In the genomic region with DNA sequence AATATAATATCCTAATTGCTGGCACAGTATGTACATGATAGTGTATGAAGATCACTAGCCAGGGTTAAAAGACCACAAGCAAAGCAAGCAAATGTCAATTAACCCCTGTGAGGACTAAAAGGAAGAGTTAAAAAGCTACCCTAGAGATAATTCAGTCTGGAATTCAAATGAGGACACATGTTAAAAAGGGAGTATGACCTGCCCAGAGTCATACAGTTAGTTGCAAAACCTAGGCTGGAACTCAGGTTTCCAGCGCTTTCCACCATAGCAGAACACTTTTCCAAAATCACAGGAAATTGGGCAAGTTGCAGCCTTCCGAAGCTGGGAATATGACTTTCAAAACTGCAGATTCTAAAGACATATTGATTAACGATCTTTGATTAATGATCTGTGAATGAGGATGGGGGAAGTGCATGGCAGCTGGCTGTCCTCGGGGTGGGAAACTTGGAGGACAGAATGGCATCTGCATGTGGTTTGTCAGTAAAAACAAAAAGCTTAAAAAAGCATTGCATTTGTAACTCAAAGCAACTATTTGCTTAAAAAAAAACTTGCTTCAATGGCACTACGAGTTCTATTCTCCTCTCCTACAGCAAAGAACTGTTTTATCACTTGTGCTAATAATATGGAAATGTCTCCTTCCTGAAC, we compare ENCODE assay signal across 24 cellular contexts. TPM values are rescaled to one million over a fixed set of nuclear protein-coding genes. Genes with fewer than 3 reads are reported as not detected.
DNase-seq lines count a peak whose midpoint lies in the region; ATAC-seq and TF ChIP-seq lines count a peak whose summit lies in the region.
"Had no signal": no experiment of that assay in that cellular context is flagged by ENCODE, and none has a peak within 500 bp of the region (broad histone marks: within the 10 kb centered on the region; RNA-seq: fewer than 3 reads in every experiment).

No MANE protein-coding gene starts in this region.

- DNase-seq in GM23338 (ENCODE audit: low spot score): peak; percentile 15
- DNase-seq in WTC11 (ENCODE audit: low spot score): no peak
- no peak for DNase-seq in neural progenitor cell (ENCODE audit: low spot score)
- DNase-seq in SW 1271 (lab: John Stamatoyannopoulos, UW): no peak
- no peak for DNase-seq in ecto neural progenitor cell (ENCODE audit: low spot score)
- DNase-seq in progenitor cell of endocrine pancreas (ENCODE audit: low spot score, unreplicated experiment): no peak
- DNase-seq: activated CD4-positive, alpha-beta T cell treated with anti-CD3 and anti-CD28 coated beads, Interleukin-2, amount 50 U/mL, for 48 hours; activated naive CD8-positive, alpha-beta T cell treated with anti-CD3 and anti-CD28 coated beads, Interleukin-2, amount 50 U/mL, for 24 hours; activated T-cell treated with anti-CD3 and anti-CD28 coated beads, Interleukin-2, amount 50 U/mL, for 72 hours; cerebellar nuclear complex; islet precursor cell; naive thymus-derived CD4-positive, alpha-beta T cell; NCI-H1417 treated with DMSO at 0.1 percent for 48 hours; NCI-H2029 treated with DMSO at 0.1 percent for 48 hours; NCI-H526 treated with DMSO at 0.1 percent for 48 hours; SK-N-SH had no signal

- TF ChIP-seq POLR2A in gastroesophageal sphincter (IDR thresholded peaks at IDR 0.05): no peak

- H3K27ac Mint-ChIP-seq in GM23338: peak overlapping the region; percentile 51
- H3K27ac Mint-ChIP-seq in WTC11: peak overlapping the region; percentile 50
- H3K27ac Mint-ChIP-seq in neural progenitor cell: no peak overlapping the region
- H3K27ac Mint-ChIP-seq in progenitor cell of endocrine pancreas: no peak overlapping the region
- H3K27ac Mint-ChIP-seq: activated naive CD8-positive, alpha-beta T cell treated with anti-CD3 and anti-CD28 coated beads, Interleukin-2, amount 50 U/mL, for 24 hours; activated T-cell treated with anti-CD3 and anti-CD28 coated beads, Interleukin-2, amount 50 U/mL, for 72 hours; naive thymus-derived CD4-positive, alpha-beta T cell; stimulated activated memory B cell treated with anti-CD40 and anti-IgM and Interleukin-4, amounts not matched to agents 10 μg/mL and 1 μg/mL and 100 μg/mL, for 72 hours; T-helper 1 cell treated with Interleukin-12 subunit alpha and Interleukin-12 subunit beta and Interleukin-4 antibody, amounts not matched to agents 30 μg/mL and 1 μg/mL, for 36 hours had no signal

- peaks cover 2% of the 10 kb centered on the region for H3K27me3 Mint-ChIP-seq in GM23338 (ENCODE audit: insufficient read depth, low read depth, poor library complexity)
- H3K27me3 Mint-ChIP-seq in WTC11 (ENCODE audit: low read depth): no peaks in the 10 kb centered on the region; the same call in 1 of the 2 replicates
- no peaks in the 10 kb centered on the region for H3K27me3 Mint-ChIP-seq in neural progenitor cell (ENCODE audit: insufficient read depth, low read depth)
- H3K27me3 Mint-ChIP-seq in progenitor cell of endocrine pancreas: peaks cover 34% of the 10 kb centered on the region
- H3K27me3 Mint-ChIP-seq: activated naive CD8-positive, alpha-beta T cell treated with anti-CD3 and anti-CD28 coated beads, Interleukin-2, amount 50 U/mL, for 24 hours had no signal

- H3K27ac ChIP-seq in GM23338 (ENCODE audit: low read depth): no peak overlapping the region
- H3K27ac ChIP-seq in gastroesophageal sphincter: peak overlapping the region in 3 of 4 donors; percentile 63 to 76 (median 70)
- H3K27ac ChIP-seq in neural progenitor cell: no peak overlapping the region
- H3K27ac ChIP-seq: A549, thoracic aorta, vagina had no signal

- H2AFZ ChIP-seq in GM23338: no peak overlapping the region
- H2AFZ ChIP-seq in neural progenitor cell (replicated peaks): no peak overlapping the region

- H3K9me3 Mint-ChIP-seq in GM23338 (no peaks in the 10 kb centered on the region), WTC11 (no peaks in the 10 kb centered on the region), neural progenitor cell (no peaks in the 10 kb centered on the region), progenitor cell of endocrine pancreas (ENCODE audit: low read depth) (no peaks in the 10 kb centered on the region)
- H3K9me3 Mint-ChIP-seq: activated naive CD8-positive, alpha-beta T cell treated with anti-CD3 and anti-CD28 coated beads, Interleukin-2, amount 50 U/mL, for 24 hours; activated T-cell treated with anti-CD3 and anti-CD28 coated beads, Interleukin-2, amount 50 U/mL, for 72 hours; stimulated activated memory B cell treated with anti-CD40 and anti-IgM and Interleukin-4, amounts not matched to agents 10 μg/mL and 1 μg/mL and 100 μg/mL, for 72 hours; T-helper 1 cell treated with Interleukin-12 subunit alpha and Interleukin-12 subunit beta and Interleukin-4 antibody, amounts not matched to agents 30 μg/mL and 1 μg/mL, for 36 hours had no signal

- ATAC-seq in GM23338 (peak; percentile 63), WTC11 (no peak), gastroesophageal sphincter (no peak), GM21717 (IDR thresholded peaks at IDR 0.05; ENCODE audit: unreplicated experiment) (no peak)
- ATAC-seq: A549; activated naive CD8-positive, alpha-beta T cell treated with anti-CD3 and anti-CD28 coated beads, Interleukin-2, amount 50 U/mL, for 24 hours; activated T-cell treated with anti-CD3 and anti-CD28 coated beads, Interleukin-2, amount 50 U/mL, for 72 hours; naive thymus-derived CD4-positive, alpha-beta T cell; stimulated activated memory B cell treated with anti-CD40 and anti-IgM and Interleukin-4, amounts not matched to agents 10 μg/mL and 1 μg/mL and 100 μg/mL, for 72 hours had no signal

- no peak for TF ChIP-seq EP300 in gastroesophageal sphincter (IDR thresholded peaks at IDR 0.05)

- H3K36me3 Mint-ChIP-seq in GM23338 (ENCODE audit: low read depth): no peaks in the 10 kb centered on the region
- H3K36me3 Mint-ChIP-seq in WTC11: no peaks in the 10 kb centered on the region
- no peaks in the 10 kb centered on the region for H3K36me3 Mint-ChIP-seq in neural progenitor cell
- H3K36me3 Mint-ChIP-seq in progenitor cell of endocrine pancreas (ENCODE audit: insufficient read depth): no peaks in the 10 kb centered on the region
- H3K36me3 Mint-ChIP-seq: naive thymus-derived CD4-positive, alpha-beta T cell; stimulated activated memory B cell treated with anti-CD40 and anti-IgM and Interleukin-4, amounts not matched to agents 10 μg/mL and 1 μg/mL and 100 μg/mL, for 72 hours had no signal

- H3K4me1 ChIP-seq in GM23338 (ENCODE audit: insufficient read depth) (peaks cover 52% of the 10 kb centered on the region), gastroesophageal sphincter (peaks cover 5 to 77% (median 25%) of the 10 kb centered on the region in 3 donors), neural progenitor cell (peaks cover 31% of the 10 kb centered on the region)
- H3K4me1 ChIP-seq: vagina had no signal

- peak overlapping the region; percentile 58 for H3K4me3 Mint-ChIP-seq in GM23338
- peak overlapping the region; percentile 49 for H3K4me3 Mint-ChIP-seq in WTC11
- no peak overlapping the region for H3K4me3 Mint-ChIP-seq in neural progenitor cell
- H3K4me3 Mint-ChIP-seq in progenitor cell of endocrine pancreas (ENCODE audit: low read depth): no peak overlapping the region
- H3K4me3 Mint-ChIP-seq: activated naive CD8-positive, alpha-beta T cell treated with anti-CD3 and anti-CD28 coated beads, Interleukin-2, amount 50 U/mL, for 24 hours; activated T-cell treated with anti-CD3 and anti-CD28 coated beads, Interleukin-2, amount 50 U/mL, for 72 hours; naive thymus-derived CD4-positive, alpha-beta T cell; stimulated activated memory B cell treated with anti-CD40 and anti-IgM and Interleukin-4, amounts not matched to agents 10 μg/mL and 1 μg/mL and 100 μg/mL, for 72 hours; T-helper 1 cell treated with Interleukin-12 subunit alpha and Interleukin-12 subunit beta and Interleukin-4 antibody, amounts not matched to agents 30 μg/mL and 1 μg/mL, for 36 hours had no signal

- H4K20me1 ChIP-seq in GM23338 (replicated peaks; ENCODE audit: insufficient read depth) (no peaks in the 10 kb centered on the region), neural progenitor cell (ENCODE audit: low read depth) (no peaks in the 10 kb centered on the region)

- H3K79me2 ChIP-seq in GM23338 (replicated peaks; ENCODE audit: insufficient read depth): no peaks in the 10 kb centered on the region
- no peaks in the 10 kb centered on the region for H3K79me2 ChIP-seq in neural progenitor cell (ENCODE audit: low read depth)

- H3F3A ChIP-seq in GM23338 (replicated peaks; ENCODE audit: low read depth): no peaks in the 10 kb centered on the region
- H3F3A ChIP-seq in neural progenitor cell (ENCODE audit: low read depth): no peaks in the 10 kb centered on the region

- H3K9me3 ChIP-seq in gastroesophageal sphincter (no peaks in the 10 kb centered on the region), neural progenitor cell (ENCODE audit: low read depth) (no peaks in the 10 kb centered on the region)
- H3K9me3 ChIP-seq: A549, SK-N-SH, thoracic aorta, vagina had no signal

- no peak for TF ChIP-seq CTCF in GM23338 (conservative IDR thresholded peaks at IDR 0.05; ENCODE audit: low read depth in 2 of 2)
- no peak for TF ChIP-seq CTCF in WTC11 (IDR thresholded peaks at IDR 0.05)
- TF ChIP-seq CTCF in gastroesophageal sphincter (IDR thresholded peaks at IDR 0.05): no peak
- TF ChIP-seq CTCF in neural progenitor cell (IDR thresholded peaks at IDR 0.05): no peak
- no peak for TF ChIP-seq CTCF in progenitor cell of endocrine pancreas (IDR thresholded peaks at IDR 0.05; ENCODE audit: unreplicated experiment)

- POLR2A ChIA-PET in WTC11 (lab: Charles Lee): no interaction called here

- peaks cover 6% of the 10 kb centered on the region; the same call in 1 of the 2 replicates for H3K9me2 ChIP-seq in GM23338 (ENCODE audit: insufficient read depth)
- H3K9me2 ChIP-seq: SK-N-SH had no signal

- peak overlapping the region; percentile 27 for H3K4me3 ChIP-seq in GM23338
- no peak overlapping the region for H3K4me3 ChIP-seq in gastroesophageal sphincter
- H3K4me3 ChIP-seq in neural progenitor cell: no peak overlapping the region
- H3K4me3 ChIP-seq: A549, thoracic aorta, vagina had no signal

- H3K4me2 ChIP-seq in GM23338 (peak overlapping the region; percentile 74), neural progenitor cell (peak overlapping the region; percentile 17)
- H3K4me2 ChIP-seq: SK-N-SH had no signal

- no peaks in the 10 kb centered on the region for H3K36me3 ChIP-seq in GM23338 (ENCODE audit: insufficient read depth)
- H3K36me3 ChIP-seq in gastroesophageal sphincter: no peaks in the 10 kb centered on the region
- no peaks in the 10 kb centered on the region for H3K36me3 ChIP-seq in neural progenitor cell
- H3K36me3 ChIP-seq: thoracic aorta, vagina had no signal

- CTCF ChIA-PET in WTC11 (lab: Charles Lee): interaction anchor here (1.3 to 2.3 kb wide), 3 partner anchors 46 to 106 kb away, joined by 4 to 13 read pairs (median 5); partner anchors contain the start of gene IGSF11

- peaks cover 3% of the 10 kb centered on the region; the same call in 1 of the 2 replicates for H3K27me3 ChIP-seq in GM23338 (ENCODE audit: insufficient read depth)
- no peaks in the 10 kb centered on the region for H3K27me3 ChIP-seq in gastroesophageal sphincter
- no peaks in the 10 kb centered on the region for H3K27me3 ChIP-seq in neural progenitor cell
- H3K27me3 ChIP-seq: vagina had no signal

- H3K9ac ChIP-seq in neural progenitor cell: no peak overlapping the region
- H3K9ac ChIP-seq: SK-N-SH had no signal

- WGBS in gastroesophageal sphincter (ENCODE audit: low coverage in 1 of 2), 2 donors: 51 to 60% methylated on average over 5 of the region's 5 CpGs

- H3K4me1 Mint-ChIP-seq in GM23338 (peaks cover 58% of the 10 kb centered on the region), WTC11 (peaks cover 69% of the 10 kb centered on the region), neural progenitor cell (peaks cover 13% of the 10 kb centered on the region), progenitor cell of endocrine pancreas (ENCODE audit: low read depth) (peaks cover 15% of the 10 kb centered on the region)
- H3K4me1 Mint-ChIP-seq: stimulated activated memory B cell treated with anti-CD40 and anti-IgM and Interleukin-4, amounts not matched to agents 10 μg/mL and 1 μg/mL and 100 μg/mL, for 72 hours had no signal

RNA-seq across cellular contexts. Expression of gene IGSF11, which starts 46.3 kb away (rescaled TPM):
- 1.8 and 3.3 TPM in 2 replicates for total RNA-seq in GM23338 (2014; rRNA removed; shearing (Covaris generic))
- polyA plus RNA-seq in GM23338 (2016; fragmentation: Nextera tagmentation; extraction: Ambion mirVana): 0.68 and 1.0 TPM in 2 replicates
- 1.6 to 2.0 TPM (median 1.7 TPM) in 3 replicates for total RNA-seq in WTC11 (2021)
- total RNA-seq in gastroesophageal sphincter: 10 to 100 TPM in 1 of 4 donors, 1 to 10 TPM in 3; 2.0 to 20.2 (median 6.1) TPM
- 2.7 and 4.1 TPM in 2 replicates for total RNA-seq in neural progenitor cell (ENCODE audit: low replicate concordance)
- 2.2 and 2.5 TPM in 2 replicates for total RNA-seq in progenitor cell of endocrine pancreas
- total RNA-seq: HT1080 had no signal

Comparison
In these comparisons a context has a peak if more than half of its experiments do, and no peak if none do; other contexts are left out.
1. H3K27ac ChIP-seq: peak in gastroesophageal sphincter (3 of 4); none in GM23338 (single experiment) and neural progenitor cell (single experiment).
2. H3K27ac Mint-ChIP-seq: peak in GM23338 (single experiment) and WTC11 (single experiment); none in neural progenitor cell (single experiment) and progenitor cell of endocrine pancreas (single experiment).
3. H3K4me3 Mint-ChIP-seq: peak in GM23338 (single experiment) and WTC11 (single experiment); none in neural progenitor cell (single experiment) and progenitor cell of endocrine pancreas (single experiment).